In genomic region chr14:68628605-68629310, GRCh38 we compare ENCODE assay signal across 9 cellular contexts.
A peak's percentile ranks its signal among the peaks of the same experiment; 100 is the strongest.
DNase-seq lines count a peak whose midpoint lies in the region; ATAC-seq and TF ChIP-seq lines count a peak whose summit lies in the region.
"Had no signal": no experiment of that assay in that cellular context is flagged by ENCODE, and none has a peak within 500 bp of the region (broad histone marks: within the 10 kb centered on the region; RNA-seq: fewer than 3 reads in every experiment).

No MANE protein-coding gene starts in this region.

- H3K9me2 ChIP-seq in OCI-LY1 (ENCODE audit: low read depth, low read length): no peaks in the 10 kb centered on the region

- no peaks in the 10 kb centered on the region for H3F3A ChIP-seq in OCI-LY1 (ENCODE audit: insufficient read depth, low read length)

- H3K9me3 Mint-ChIP-seq in activated naive CD8-positive, alpha-beta T cell treated with anti-CD3 and anti-CD28 coated beads for 36 hours: no peaks in the 10 kb centered on the region
- H3K9me3 Mint-ChIP-seq in stimulated activated naive CD8-positive, alpha-beta T cell treated with anti-CD3 and anti-CD28 coated beads, Interleukin-15, amount 100 ng/mL, for 72 hours: no peaks in the 10 kb centered on the region

- TF ChIP-seq CTCF in OCI-LY1 (IDR thresholded peaks at IDR 0.05; ENCODE audit: low read length): no peak

- H3K27me3 Mint-ChIP-seq in activated naive CD8-positive, alpha-beta T cell treated with anti-CD3 and anti-CD28 coated beads for 36 hours: no peaks in the 10 kb centered on the region
- H3K27me3 Mint-ChIP-seq in stimulated activated naive CD8-positive, alpha-beta T cell treated with anti-CD3 and anti-CD28 coated beads, Interleukin-15, amount 100 ng/mL, for 72 hours: peaks cover 19% of the 10 kb centered on the region

- H3K9me3 ChIP-seq in OCI-LY1 (ENCODE audit: low read length): no peaks in the 10 kb centered on the region

- no peak for DNase-seq in activated naive CD8-positive, alpha-beta T cell treated with anti-CD3 and anti-CD28 coated beads for 36 hours
- DNase-seq in left kidney (ENCODE audit: low read depth, low spot score) (peak; percentile 73), middle frontal gyrus (ENCODE audit: extremely low spot score, low spot score) (no peak), cerebellar nuclear complex (lab: John Stamatoyannopoulos, UW) (no peak), D341Med (ENCODE audit: low spot score) (no peak)
- DNase-seq in stimulated activated naive CD8-positive, alpha-beta T cell treated with anti-CD3 and anti-CD28 coated beads, Interleukin-15, amount 100 ng/mL, for 72 hours: no peak

- H2AFZ ChIP-seq in OCI-LY1 (ENCODE audit: low read length): peak overlapping the region; percentile 12

- no peaks in the 10 kb centered on the region; the same call in 1 of the 2 replicates for H3K36me3 ChIP-seq in OCI-LY1 (ENCODE audit: insufficient read depth, low read length)

- no peaks in the 10 kb centered on the region for H3K36me3 Mint-ChIP-seq in activated naive CD8-positive, alpha-beta T cell treated with anti-CD3 and anti-CD28 coated beads for 36 hours

- H3K4me2 ChIP-seq in OCI-LY1 (ENCODE audit: low read length): peak overlapping the region; percentile 69
- H3K4me2 ChIP-seq: KMS-11 had no signal

- peak; percentile 39 for ATAC-seq in stimulated activated naive CD8-positive, alpha-beta T cell treated with anti-CD3 and anti-CD28 coated beads, Interleukin-15, amount 100 ng/mL, for 72 hours
- no peak for ATAC-seq in GM21515 (IDR thresholded peaks at IDR 0.05; ENCODE audit: unreplicated experiment)

- H3K27me3 ChIP-seq in OCI-LY1 (ENCODE audit: insufficient read depth, low read length): 0 out of 2 replicates have a peak, but pooled peaks cover 4% of the 10 kb centered on the region

- H3K4me1 ChIP-seq in OCI-LY1 (ENCODE audit: insufficient read depth, low read length, severe bottlenecking): peaks cover 26% of the 10 kb centered on the region

- H3K4me3 ChIP-seq in OCI-LY1 (ENCODE audit: low read depth, low read length, poor library complexity, severe bottlenecking): peak overlapping the region; percentile 57

- H3K4me3 Mint-ChIP-seq in activated naive CD8-positive, alpha-beta T cell treated with anti-CD3 and anti-CD28 coated beads for 36 hours: peak overlapping the region; percentile 61
- H3K4me3 Mint-ChIP-seq in stimulated activated naive CD8-positive, alpha-beta T cell treated with anti-CD3 and anti-CD28 coated beads, Interleukin-15, amount 100 ng/mL, for 72 hours: peak overlapping the region; percentile 42 to 69

- peaks cover 12% of the 10 kb centered on the region for H3K4me1 Mint-ChIP-seq in activated naive CD8-positive, alpha-beta T cell treated with anti-CD3 and anti-CD28 coated beads for 36 hours
- H3K4me1 Mint-ChIP-seq in stimulated activated naive CD8-positive, alpha-beta T cell treated with anti-CD3 and anti-CD28 coated beads, Interleukin-15, amount 100 ng/mL, for 72 hours: peaks cover 15% of the 10 kb centered on the region

- H3K27ac Mint-ChIP-seq in activated naive CD8-positive, alpha-beta T cell treated with anti-CD3 and anti-CD28 coated beads for 36 hours: no peak overlapping the region
- H3K27ac Mint-ChIP-seq in stimulated activated naive CD8-positive, alpha-beta T cell treated with anti-CD3 and anti-CD28 coated beads, Interleukin-15, amount 100 ng/mL, for 72 hours: peak overlapping the region in 1 of 2 donors; percentile 23

- no peaks in the 10 kb centered on the region for H3K79me2 ChIP-seq in OCI-LY1 (ENCODE audit: insufficient read depth, low read length)

- H3K9ac ChIP-seq in OCI-LY1 (ENCODE audit: low read length): peak overlapping the region; percentile 48; the same call in 1 of the 2 replicates
- H3K9ac ChIP-seq: KMS-11 had no signal

- H3K27ac ChIP-seq in OCI-LY1 (ENCODE audit: low read depth, low read length, poor library complexity, severe bottlenecking): no peak overlapping the region
- H3K27ac ChIP-seq: KMS-11 had no signal

- no peaks in the 10 kb centered on the region for H4K20me1 ChIP-seq in OCI-LY1 (ENCODE audit: insufficient read depth, low read length)
